9 cellular contexts compared by ENCODE assay signal in the genomic region with DNA sequence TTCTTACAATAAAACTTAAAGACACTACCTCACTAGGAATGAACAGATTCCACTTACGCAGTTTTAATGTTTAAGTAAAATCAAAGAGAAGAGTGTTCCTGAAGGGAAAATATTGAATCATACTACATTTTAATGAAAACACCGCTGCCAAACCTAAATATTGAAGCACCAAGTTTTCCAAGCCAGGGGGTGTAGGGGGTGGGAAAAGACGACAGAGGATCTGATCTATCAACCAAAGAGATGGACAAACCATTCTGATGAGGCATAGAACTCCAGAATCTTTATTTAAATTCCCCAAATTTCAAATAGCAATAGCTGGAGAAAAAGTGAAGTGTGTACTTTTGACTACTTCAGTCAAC. TPM values are rescaled to one million over a fixed set of nuclear protein-coding genes. Genes with fewer than 3 reads are reported as not detected.
DNase-seq lines count a peak whose midpoint lies in the region; ATAC-seq, FAIRE-seq and TF ChIP-seq lines count a peak whose summit lies in the region.
"Had no signal": no experiment of that assay in that cellular context is flagged by ENCODE, and none has a peak within 500 bp of the region (broad histone marks: within the 10 kb centered on the region; RNA-seq: fewer than 3 reads in every experiment).

No MANE protein-coding gene starts in this region.

- H3K27ac ChIP-seq in K562 (ENCODE audit: extremely low read depth, low read depth, low read length) (peak overlapping the region; percentile 93), lung (ENCODE audit: low read depth in 1 of 2, low read length in 1 of 2) (peak overlapping the region in 1 of 2 donors; percentile 97), upper lobe of left lung (peak overlapping the region; percentile 92 to 98 (median 95))

- 3% methylated on average over 3 of the region's 3 CpGs for WGBS in K562 (ENCODE audit: insufficient coverage, low coverage, missing lambda C conversion rate)
- 8 to 24% methylated on average over 3 of the region's 3 CpGs for WGBS in lung, 2 donors
- 11 to 12% methylated on average over 3 of the region's 3 CpGs for WGBS in upper lobe of left lung, 2 donors

- no peak for FAIRE-seq in K562 (lab: Jason Lieb, UNC)
- FAIRE-seq: G401.6 had no signal

- TF ChIP-seq CTCF in K562 (IDR thresholded peaks at IDR 0.05 in 2 of 3, conservative IDR thresholded peaks at IDR 0.05 in 1 of 3; ENCODE audit: insufficient read depth in 2 of 3, low read depth in 1 of 3, low read length in 3 of 3) (no peak), lung (IDR thresholded peaks at IDR 0.05; ENCODE audit: control extremely low read depth, extremely low read depth) (no peak), upper lobe of left lung (IDR thresholded peaks at IDR 0.05) (no peak)

- POLR2A ChIA-PET in K562 (lab: Yijun Ruan, JAX) = interaction anchor here (0.8 to 2.9 kb wide), 6 partner anchors 8 to 56 kb away, joined by 4 to 22 read pairs (median 6); no protein-coding TSS in a partner anchor

- H3K4me1 ChIP-seq in K562 (replicated peaks in 1 of 2; ENCODE audit: control insufficient read depth in 2 of 2, insufficient read depth in 2 of 2, low read length in 2 of 2) = peaks cover 11 to 15% of the 10 kb centered on the region in 2 experiments
- H3K4me1 ChIP-seq in lung (ENCODE audit: control insufficient read depth in 2 of 2, insufficient read depth in 2 of 2, low read length in 2 of 2) = no peaks in the 10 kb centered on the region
- H3K4me1 ChIP-seq in upper lobe of left lung = peaks cover 23 to 29% (median 26%) of the 10 kb centered on the region in 4 donors

- no peak for DNase-seq in activated naive CD4-positive, alpha-beta T cell treated with anti-CD3 and anti-CD28 coated beads, Interleukin-2, amount 10 ng/mL, durations not matched to agents 7 days and 5 days
- no peak for DNase-seq in activated naive CD4-positive, alpha-beta T cell treated with Interleukin-2 at 50 U/mL for 16 hours
- DNase-seq in K562 (ENCODE audit: extremely low read depth in 1 of 4, low spot score in 3 of 4) (peak in 1 of 4 experiments; percentile 16), lung (ENCODE audit: low spot score) (no peak), upper lobe of left lung (no peak), NCI-H446 (lab: John Stamatoyannopoulos, UW) (no peak), HUDEP-2 (lab: John Stamatoyannopoulos, UW; ENCODE audit: unreplicated experiment in 76 of 76) (no peak)
- no peak for DNase-seq in activated CD4-positive, alpha-beta T cell treated with anti-CD3 and anti-CD28 coated beads for 4 hours

- H2AFZ ChIP-seq in K562 (ENCODE audit: low read depth, low read length) = peak overlapping the region; percentile 84

- BruUV-seq in K562 (replicated peaks; lab: Mats Ljungman, UMichigan) = no TSS peak

- no peaks in the 10 kb centered on the region for H3K27me3 Mint-ChIP-seq in activated naive CD4-positive, alpha-beta T cell treated with anti-CD3 and anti-CD28 coated beads, Interleukin-2, amount 10 ng/mL, durations not matched to agents 7 days and 5 days

- in situ Hi-C loops in K562 (cut with MboI) = no loop called here

- TF ChIP-seq RAD21 in K562 (CRISPR knock-in tag; conservative IDR thresholded peaks at IDR 0.05 in 1 of 2, IDR thresholded peaks at IDR 0.05 in 1 of 2) = no peak

- H4K20me1 ChIP-seq in K562 (replicated peaks; ENCODE audit: control insufficient read depth, insufficient read depth, low read length) = no peaks in the 10 kb centered on the region

- intact Hi-C loops in K562 (cut with micrococcal nuclease) = no loop called here

- peak overlapping the region; percentile 62 for H3K4me3 ChIP-seq in K562
- peak overlapping the region; percentile 80 for H3K4me3 ChIP-seq in lung
- peak overlapping the region; percentile 57 to 84 (median 77) for H3K4me3 ChIP-seq in upper lobe of left lung

- H3K27me3 ChIP-seq in K562 (ENCODE audit: control insufficient read depth in 2 of 2, insufficient read depth in 2 of 2, low read length in 2 of 2) (no peaks in the 10 kb centered on the region), lung (ENCODE audit: control insufficient read depth, insufficient read depth) (no peaks in the 10 kb centered on the region), upper lobe of left lung (no peaks in the 10 kb centered on the region)

- CTCF ChIA-PET in activated naive CD4-positive, alpha-beta T cell treated with anti-CD3 and anti-CD28 coated beads, Interleukin-2, amount 10 ng/mL, durations not matched to agents 7 days and 5 days (lab: Charles Lee) = interaction anchor here (0.8 to 7.2 kb wide), 3 partner anchors 8 to 39 kb away, joined by 3 to 234 read pairs (median 72); no protein-coding TSS in a partner anchor
- CTCF ChIA-PET in K562 (lab: Yijun Ruan, JAX; ENCODE audit: low intra/inter-chr PET ratio) = interaction anchor here (3.6 kb wide), 1 partner anchor 40 kb away, joined by 44 read pairs; no protein-coding TSS in a partner anchor

- ATAC-seq in K562 = no peak
- ATAC-seq in lung (ENCODE audit: insufficient read depth, low FRiP score) = no peak
- no peak for ATAC-seq in upper lobe of left lung (ENCODE audit: low FRiP score in 2 of 2)

- peak overlapping the region; percentile 97 for H3K27ac Mint-ChIP-seq in activated naive CD4-positive, alpha-beta T cell treated with anti-CD3 and anti-CD28 coated beads, Interleukin-2, amount 10 ng/mL, durations not matched to agents 7 days and 5 days

- peaks cover 60% of the 10 kb centered on the region for H3K4me1 Mint-ChIP-seq in activated naive CD4-positive, alpha-beta T cell treated with anti-CD3 and anti-CD28 coated beads, Interleukin-2, amount 10 ng/mL, durations not matched to agents 7 days and 5 days

- H3K79me2 ChIP-seq in K562 (ENCODE audit: control insufficient read depth, insufficient read depth, low read length) = peaks cover 59% of the 10 kb centered on the region

- no peaks in the 10 kb centered on the region for H3K9me3 Mint-ChIP-seq in activated naive CD4-positive, alpha-beta T cell treated with anti-CD3 and anti-CD28 coated beads, Interleukin-2, amount 10 ng/mL, durations not matched to agents 7 days and 5 days

- TF ChIP-seq POLR2A in K562 (conservative IDR thresholded peaks at IDR 0.05) (no peak), upper lobe of left lung (IDR thresholded peaks at IDR 0.05) (no peak)

- no peak for TF ChIP-seq EP300 in K562 (IDR thresholded peaks at IDR 0.05; ENCODE audit: low read length)
- no peak for TF ChIP-seq EP300 in upper lobe of left lung (IDR thresholded peaks at IDR 0.05)

- peak overlapping the region; percentile 89 for H3K4me2 ChIP-seq in K562 (ENCODE audit: insufficient read depth, low read length)

- H3K36me3 ChIP-seq in K562 (ENCODE audit: control insufficient read depth, insufficient read depth, low read length) (peaks cover 26% of the 10 kb centered on the region; the same call in 2 of the 3 replicates), lung (ENCODE audit: control insufficient read depth in 2 of 2, insufficient read depth in 2 of 2, low read length in 2 of 2) (no peaks in the 10 kb centered on the region), upper lobe of left lung (no peaks in the 10 kb centered on the region)

- H3K4me3 Mint-ChIP-seq in activated naive CD4-positive, alpha-beta T cell treated with anti-CD3 and anti-CD28 coated beads, Interleukin-2, amount 10 ng/mL, durations not matched to agents 7 days and 5 days = peak overlapping the region; percentile 87

- no peaks in the 10 kb centered on the region for H3K9me3 ChIP-seq in K562 (replicated peaks; ENCODE audit: control insufficient read depth, insufficient read depth, low read depth, low read length)
- no peaks in the 10 kb centered on the region for H3K9me3 ChIP-seq in lung (ENCODE audit: control insufficient read depth in 2 of 2, insufficient read depth in 1 of 2, low read length in 1 of 2)
- no peaks in the 10 kb centered on the region for H3K9me3 ChIP-seq in upper lobe of left lung

- H3K9ac ChIP-seq in K562 (ENCODE audit: insufficient read depth in 1 of 2, low read depth in 2 of 2, low read length in 2 of 2) = peak overlapping the region; percentile 84 to 96

- H3K9me1 ChIP-seq in K562 (ENCODE audit: control insufficient read depth, insufficient read depth, low read length) = no peaks in the 10 kb centered on the region

- peaks cover 37% of the 10 kb centered on the region for H3K36me3 Mint-ChIP-seq in activated naive CD4-positive, alpha-beta T cell treated with anti-CD3 and anti-CD28 coated beads, Interleukin-2, amount 10 ng/mL, durations not matched to agents 7 days and 5 days

RNA-seq across cellular contexts. Expression of gene ELK4, which starts 1.2 kb away (rescaled TPM):
- total RNA-seq in K562 (2011; cell fraction: chromatin; rRNA removed; ENCODE audit: low replicate concordance) = 16.6 and 43.3 TPM in 2 replicates
- 7.7 and 10.5 TPM in 2 replicates for total RNA-seq in K562 (2011; cell fraction: nucleolus; rRNA removed)
- total RNA-seq in K562 (2011; cell fraction: nucleoplasm; rRNA removed) = 22.9 and 45.5 TPM in 2 replicates
- total RNA-seq in K562 (2014; rRNA removed) (4.2 and 7.4 TPM in 2 replicates), K562 (2014; rRNA removed; fragmentation: Illumina TruSeq; extraction: Trizol) (15.3 and 18.5 TPM in 2 replicates), K562 (2015; rRNA removed; fragmentation: Illumina TruSeq; extraction: Trizol) (12.4 and 13.8 TPM in 2 replicates), K562 (2021) (21.7 and 22.2 TPM in 2 replicates), lung (10 to 100 TPM; 29.3 to 46.7 TPM), upper lobe of left lung (10 to 100 TPM; 15.7 to 65.4 (median 30.2) TPM)
- polyA plus RNA-seq in K562 (2011; rRNA removed) (9.2 and 12.9 TPM in 2 replicates), K562 (2014; fragmentation: Illumina TruSeq; extraction: Trizol) (8.9 and 12.9 TPM in 2 replicates), K562 (2014; fragmentation: Nextera tagmentation; extraction: Ambion mirVana) (1 to 10 TPM; 2.0 to 3.1 TPM), K562 (2014; rRNA removed) (7.0 and 7.3 TPM in 2 replicates), lung (1 to 10 TPM; 5.0 to 6.3 TPM)
- polyA plus RNA-seq in K562 (2011; cell fraction: cytosol; rRNA removed) = 2.3 and 6.5 TPM in 2 replicates
- polyA plus RNA-seq in K562 (2011; cell fraction: nucleus; rRNA removed) = 15.1 and 25.1 TPM in 2 replicates
- 5.2 and 7.9 TPM in 2 replicates for polyA plus RNA-seq in K562 (2012)
- polyA minus RNA-seq in K562 (2011; rRNA and poly(A)+ RNA removed) = 9.9 and 16.0 TPM in 2 replicates
- polyA minus RNA-seq in K562 (2011; cell fraction: cytosol; rRNA and poly(A)+ RNA removed) = 5.3 and 11.2 TPM in 2 replicates
- polyA minus RNA-seq in K562 (2011; cell fraction: nucleus; rRNA and poly(A)+ RNA removed) = 7.0 and 15.4 TPM in 2 replicates

RNA-seq across cellular contexts. Expression of gene SLC45A3, which starts 49.7 kb away (rescaled TPM):
- total RNA-seq in K562 (2011; cell fraction: chromatin; rRNA removed; ENCODE audit: low replicate concordance) = 7.0 and 13.6 TPM in 2 replicates
- 10.5 and 12.5 TPM in 2 replicates for total RNA-seq in K562 (2011; cell fraction: nucleolus; rRNA removed)
- total RNA-seq in K562 (2011; cell fraction: nucleoplasm; rRNA removed) = 8.7 and 12.1 TPM in 2 replicates
- total RNA-seq in K562 (2014; rRNA removed) (1.5 and 2.8 TPM in 2 replicates), K562 (2014; rRNA removed; fragmentation: Illumina TruSeq; extraction: Trizol) (0.87 and 1.1 TPM in 2 replicates), K562 (2015; rRNA removed; fragmentation: Illumina TruSeq; extraction: Trizol) (0.60 and 0.83 TPM in 2 replicates), K562 (2021) (2.5 and 3.0 TPM in 2 replicates), lung (1 to 10 TPM; 3.9 to 8.6 TPM), upper lobe of left lung (1 to 10 TPM; 2.1 to 9.9 (median 4.1) TPM)
- polyA plus RNA-seq in K562 (2011; rRNA removed) (3.3 and 3.5 TPM in 2 replicates), K562 (2014; fragmentation: Illumina TruSeq; extraction: Trizol) (1.3 and 1.7 TPM in 2 replicates), K562 (2014; fragmentation: Nextera tagmentation; extraction: Ambion mirVana) (under 1 TPM; 0.06 to 0.10 TPM), K562 (2014; rRNA removed) (2.4 TPM in 2 replicates), lung (1 to 10 TPM; 2.1 to 3.8 TPM)
- polyA plus RNA-seq in K562 (2011; cell fraction: cytosol; rRNA removed) = 2.7 and 5.8 TPM in 2 replicates
- 11.2 and 15.9 TPM in 2 replicates for polyA plus RNA-seq in K562 (2011; cell fraction: nucleus; rRNA removed)
- polyA plus RNA-seq in K562 (2012) = 1.4 and 4.0 TPM in 2 replicates
- 0.84 and 1.5 TPM in 2 replicates for polyA minus RNA-seq in K562 (2011; rRNA and poly(A)+ RNA removed)
- polyA minus RNA-seq in K562 (2011; cell fraction: cytosol; rRNA and poly(A)+ RNA removed) = 1.3 and 1.8 TPM in 2 replicates
- polyA minus RNA-seq in K562 (2011; cell fraction: nucleus; rRNA and poly(A)+ RNA removed) = 2.4 and 2.8 TPM in 2 replicates
